In genomic region chr13:73466561-73466960, GRCh38 we compare ENCODE assay signal across 27 cellular contexts.
DNase-seq lines count a peak whose midpoint lies in the region; ATAC-seq, FAIRE-seq and TF ChIP-seq lines count a peak whose summit lies in the region.
"Had no signal": no experiment of that assay in that cellular context is flagged by ENCODE, and none has a peak within 500 bp of the region (broad histone marks: within the 10 kb centered on the region; RNA-seq: fewer than 3 reads in every experiment).

No MANE protein-coding gene starts in this region.

- ATAC-seq in naive thymus-derived CD4-positive, alpha-beta T cell = peak; percentile 69
- no peak for ATAC-seq in HepG2
- no peak for ATAC-seq in GM21619 (IDR thresholded peaks at IDR 0.05; ENCODE audit: unreplicated experiment)
- no peak for ATAC-seq in HG02623 (IDR thresholded peaks at IDR 0.05; ENCODE audit: unreplicated experiment)
- ATAC-seq: activated T-helper 17 cell treated with anti-CD3 and anti-CD28 coated beads, Interleukin-2, amount 50 U/mL, for 72 hours had no signal

- 0% methylated on average over 4 of the region's 4 CpGs for WGBS in HepG2 (ENCODE audit: low lambda C conversion rate)

- intact Hi-C loops in MCF 10A (cut with micrococcal nuclease) (loop anchor here (1.0 kb wide), 1 partner anchor 130 kb away; no protein-coding TSS in a partner anchor), breast epithelium (cut with DNase I; ENCODE audit: low total_unique reads) (no loop called here), HepG2 (cut with micrococcal nuclease; ENCODE audit: unreplicated experiment) (no loop called here)
- intact Hi-C loops in naive thymus-derived CD4-positive, alpha-beta T cell (cut with micrococcal nuclease) = no loop called here

- peaks cover 15% of the 10 kb centered on the region for H3K4me1 Mint-ChIP-seq in MCF 10A (ENCODE audit: insufficient read depth, unreplicated experiment)
- no peaks in the 10 kb centered on the region for H3K4me1 Mint-ChIP-seq in naive thymus-derived CD4-positive, alpha-beta T cell
- H3K4me1 Mint-ChIP-seq: activated naive CD4-positive, alpha-beta T cell treated with anti-CD3 and anti-CD28 coated beads, Interleukin-2, amount 50 U/mL, for 24 hours; activated T-helper 17 cell treated with anti-CD3 and anti-CD28 coated beads, Interleukin-2, amount 50 U/mL, for 72 hours had no signal

- TF ChIP-seq POLR2A in breast epithelium (IDR thresholded peaks at IDR 0.05) (no peak), HepG2 (IDR thresholded peaks at IDR 0.05; ENCODE audit: insufficient read depth in 1 of 2, low read depth in 2 of 2, low read length in 2 of 2) (no peak)

- POLR2A ChIA-PET in MCF 10A (lab: Yijun Ruan, JAX) = interaction anchor here (0.6 to 4.5 kb wide), 18 partner anchors 14 to 411 kb away, joined by 3 to 30 read pairs (median 4); partner anchors contain the start of gene KLF5
- POLR2A ChIA-PET in naive thymus-derived CD4-positive, alpha-beta T cell (lab: Charles Lee) = no interaction called here
- POLR2A ChIA-PET in HepG2 (lab: Yijun Ruan, JAX) = no interaction called here

- H3K27me3 ChIP-seq in breast epithelium (no peaks in the 10 kb centered on the region), HepG2 (ENCODE audit: control insufficient read depth in 1 of 2, insufficient read depth in 2 of 2, low read length in 2 of 2) (no peaks in the 10 kb centered on the region)
- H3K27me3 ChIP-seq in naive thymus-derived CD4-positive, alpha-beta T cell (ENCODE audit: control insufficient read depth in 2 of 2, insufficient read depth in 2 of 2, low read length in 2 of 2) = no peaks in the 10 kb centered on the region
- H3K27me3 ChIP-seq: SJCRH30, stomach, tibial artery had no signal

- peaks cover 5% of the 10 kb centered on the region for H3K36me3 Mint-ChIP-seq in MCF 10A (ENCODE audit: insufficient read depth, unreplicated experiment)
- no peaks in the 10 kb centered on the region for H3K36me3 Mint-ChIP-seq in naive thymus-derived CD4-positive, alpha-beta T cell
- H3K36me3 Mint-ChIP-seq: activated naive CD4-positive, alpha-beta T cell treated with anti-CD3 and anti-CD28 coated beads, Interleukin-2, amount 50 U/mL, for 24 hours had no signal

- no peaks in the 10 kb centered on the region for H3K79me2 ChIP-seq in HepG2 (ENCODE audit: insufficient read depth, low read length)

- H3K4me1 ChIP-seq in breast epithelium (no peaks in the 10 kb centered on the region), HepG2 (ENCODE audit: insufficient read depth, low read length) (no peaks in the 10 kb centered on the region)
- H3K4me1 ChIP-seq in naive thymus-derived CD4-positive, alpha-beta T cell (ENCODE audit: control insufficient read depth in 2 of 2, insufficient read depth in 2 of 2, low read length in 2 of 2) = no peaks in the 10 kb centered on the region
- H3K4me1 ChIP-seq: HAP-1, left ventricle myocardium inferior, stomach, tibial artery had no signal

- H3K4me3 Mint-ChIP-seq in MCF 10A (ENCODE audit: unreplicated experiment) = no peak overlapping the region
- H3K4me3 Mint-ChIP-seq in naive thymus-derived CD4-positive, alpha-beta T cell = no peak overlapping the region
- H3K4me3 Mint-ChIP-seq: activated naive CD4-positive, alpha-beta T cell treated with anti-CD3 and anti-CD28 coated beads, Interleukin-2, amount 50 U/mL, for 24 hours; activated T-helper 17 cell treated with anti-CD3 and anti-CD28 coated beads, Interleukin-2, amount 50 U/mL, for 72 hours had no signal

- no peak overlapping the region for H3K27ac ChIP-seq in breast epithelium
- peak overlapping the region; percentile 100 for H3K27ac ChIP-seq in epithelial cell of prostate
- H3K27ac ChIP-seq in naive thymus-derived CD4-positive, alpha-beta T cell (ENCODE audit: low read depth, low read length) = no peak overlapping the region
- H3K27ac ChIP-seq in HepG2 (ENCODE audit: extremely low read length, insufficient read depth, low read length) = no peak overlapping the region
- H3K27ac ChIP-seq: 22Rv1, C4-2B, left ventricle myocardium inferior, SJCRH30, stomach, tibial artery had no signal

- H3K4me3 ChIP-seq in breast epithelium (no peak overlapping the region), HepG2 (replicated peaks in 1 of 3; ENCODE audit: insufficient read depth in 1 of 3, low read depth in 2 of 3, low read length in 3 of 3) (no peak overlapping the region)
- H3K4me3 ChIP-seq in naive thymus-derived CD4-positive, alpha-beta T cell (ENCODE audit: low read length) = no peak overlapping the region
- H3K4me3 ChIP-seq: HAP-1, left ventricle myocardium inferior, SJCRH30, stomach, tibial artery had no signal

- H3K9ac ChIP-seq in HepG2 (ENCODE audit: insufficient read depth, low read depth, low read length) = no peak overlapping the region

- TF ChIP-seq RAD21 in HepG2 (CRISPR knock-in tag; IDR thresholded peaks at IDR 0.05) = no peak

- CTCF ChIA-PET in MCF 10A (lab: Yijun Ruan, JAX) (interaction anchor here (1.2 kb wide), 1 partner anchor 40 kb away, joined by 3 read pairs; no protein-coding TSS in a partner anchor), HepG2 (lab: Yijun Ruan, JAX; ENCODE audit: low intra/inter-chr PET ratio, low total read pairs) (no interaction called here)
- CTCF ChIA-PET in naive thymus-derived CD4-positive, alpha-beta T cell (lab: Charles Lee) = interaction anchor here (0.7 kb wide), 1 partner anchor 188 kb away, joined by 3 read pairs; no protein-coding TSS in a partner anchor

- FAIRE-seq in HepG2 (lab: Jason Lieb, UNC) = no peak

- H3K9me3 ChIP-seq in breast epithelium = no peaks in the 10 kb centered on the region
- H3K9me3 ChIP-seq in naive thymus-derived CD4-positive, alpha-beta T cell (ENCODE audit: control insufficient read depth in 2 of 3, low read length in 3 of 3) = no peaks in the 10 kb centered on the region
- no peaks in the 10 kb centered on the region for H3K9me3 ChIP-seq in HepG2 (ENCODE audit: low read length)
- H3K9me3 ChIP-seq: HAP-1, left ventricle myocardium inferior, SJCRH30, stomach, tibial artery had no signal

- H3K27me3 Mint-ChIP-seq in MCF 10A (ENCODE audit: insufficient read depth, unreplicated experiment) = no peaks in the 10 kb centered on the region
- H3K27me3 Mint-ChIP-seq in naive thymus-derived CD4-positive, alpha-beta T cell = no peaks in the 10 kb centered on the region
- H3K27me3 Mint-ChIP-seq: activated naive CD4-positive, alpha-beta T cell treated with anti-CD3 and anti-CD28 coated beads, Interleukin-2, amount 50 U/mL, for 24 hours had no signal

- TF ChIP-seq CTCF in MCF 10A (IDR thresholded peaks at IDR 0.05; ENCODE audit: unreplicated experiment) = no peak
- TF ChIP-seq CTCF in breast epithelium (IDR thresholded peaks at IDR 0.05) = no peak
- TF ChIP-seq CTCF in HepG2 (CRISPR knock-in tag; IDR thresholded peaks at IDR 0.05) = no peak

- BruUV-seq in MCF 10A (replicated peaks; lab: Mats Ljungman, UMichigan) (TSS peak; percentile 17), HepG2 (replicated peaks; lab: Mats Ljungman, UMichigan) (no TSS peak)

- peak; percentile 24 for DNase-seq in MCF 10A (ENCODE audit: unreplicated experiment)
- DNase-seq in breast epithelium (ENCODE audit: low spot score in 2 of 2) = no peak
- DNase-seq in epithelial cell of prostate (ENCODE audit: low read depth, low spot score) = peak; percentile 26
- DNase-seq in naive thymus-derived CD4-positive, alpha-beta T cell = no peak
- DNase-seq in HepG2 (ENCODE audit: low spot score) = no peak
- no peak for DNase-seq in amygdala (lab: John Stamatoyannopoulos, UW)
- DNase-seq: activated CD4-positive, alpha-beta T cell treated with anti-CD3 and anti-CD28 coated beads for 48 hours; amniotic stem cell; Calu3; islet precursor cell; Kasumi-1; left ventricle myocardium inferior; NCI-H774; posterior cingulate gyrus; right cardiac atrium; stimulated activated CD4-positive, alpha-beta T cell treated with anti-CD3 and anti-CD28 coated beads, Interleukin-2, amount 100 ng/mL, for 48 hours; stomach; T1000; tibial artery had no signal

- peak overlapping the region; percentile 63 for H3K27ac Mint-ChIP-seq in MCF 10A (ENCODE audit: low read depth, unreplicated experiment)
- H3K27ac Mint-ChIP-seq in naive thymus-derived CD4-positive, alpha-beta T cell = no peak overlapping the region
- H3K27ac Mint-ChIP-seq: activated naive CD4-positive, alpha-beta T cell treated with anti-CD3 and anti-CD28 coated beads, Interleukin-2, amount 50 U/mL, for 24 hours; activated T-helper 17 cell treated with anti-CD3 and anti-CD28 coated beads, Interleukin-2, amount 50 U/mL, for 72 hours had no signal

- H3K36me3 ChIP-seq in breast epithelium (no peaks in the 10 kb centered on the region), HepG2 (replicated peaks in 1 of 2; ENCODE audit: control insufficient read depth in 1 of 2, insufficient read depth in 2 of 2, low read length in 2 of 2) (no peaks in the 10 kb centered on the region)
- H3K36me3 ChIP-seq in naive thymus-derived CD4-positive, alpha-beta T cell (ENCODE audit: control insufficient read depth in 2 of 3, insufficient read depth in 3 of 3, low read length in 3 of 3) = no peaks in the 10 kb centered on the region
- H3K36me3 ChIP-seq: HAP-1, left ventricle myocardium inferior, SJCRH30, stomach, tibial artery had no signal

- in situ Hi-C loops in HepG2 (cut with HindIII; ENCODE audit: extremely low pct_ligation_motif_present, low pct_unique_long_range_greater_than_20kb) = no loop called here

- no peak overlapping the region for H2AFZ ChIP-seq in HepG2 (ENCODE audit: low read length)

- no peaks in the 10 kb centered on the region for H4K20me1 ChIP-seq in HepG2 (ENCODE audit: insufficient read depth, low read length)

- H3K4me2 ChIP-seq in HepG2 (ENCODE audit: low read depth, low read length) = no peak overlapping the region

- no peak for TF ChIP-seq EP300 in HepG2 (IDR thresholded peaks at IDR 0.05; ENCODE audit: low read depth in 2 of 2, low read length in 2 of 2)
- no peak for TF ChIP-seq EP300 in HepG2 (CRISPR knock-in tag; IDR thresholded peaks at IDR 0.05; ENCODE audit: borderline replicate concordance)

- no peaks in the 10 kb centered on the region for H3K9me3 Mint-ChIP-seq in MCF 10A (ENCODE audit: unreplicated experiment)
- peaks cover 0 to 5% (median 0%) of the 10 kb centered on the region in 11 donors for H3K9me3 Mint-ChIP-seq in naive thymus-derived CD4-positive, alpha-beta T cell
- H3K9me3 Mint-ChIP-seq: activated naive CD4-positive, alpha-beta T cell treated with anti-CD3 and anti-CD28 coated beads, Interleukin-2, amount 50 U/mL, for 24 hours; activated T-helper 17 cell treated with anti-CD3 and anti-CD28 coated beads, Interleukin-2, amount 50 U/mL, for 72 hours had no signal

TF ChIP-seq in HepG2, 621 proteins besides CTCF, POLR2A, EP300 and RAD21 (continues in another document):
- TF ChIP-seq ZNF337 (CRISPR knock-in tag; IDR thresholded peaks at IDR 0.05; ENCODE audit: borderline replicate concordance, low read depth) = no peak

Comparison
In these comparisons a context has a peak if more than half of its experiments do, and no peak if none do; other contexts are left out.
1. DNase-seq: peak in MCF 10A (single experiment) and epithelial cell of prostate (single experiment); none in breast epithelium (0 of 2), naive thymus-derived CD4-positive, alpha-beta T cell (0 of 9), HepG2 (single experiment) and amygdala (0 of 56).